8 cellular contexts compared by ENCODE assay signal in genomic region chr9:121074370-121075250, GRCh38. TPM values are rescaled to one million over a fixed set of nuclear protein-coding genes. Genes with fewer than 3 reads are reported as not detected.
DNase-seq lines count a peak whose midpoint lies in the region; ATAC-seq and FAIRE-seq lines count a peak whose summit lies in the region.

Gene CNTRL, plus strand, starts transcription at chr9:121074955. Its CDS starts 13,372 bp downstream, at chr9:121088327.

- no peaks in the 10 kb centered on the region for H3K36me3 ChIP-seq in GM23248 (ENCODE audit: low read depth)

- peak; percentile 90 for ATAC-seq in esophagus mucosa

- in situ Hi-C loops in GM23248 (cut with MboI): no loop called here

- H3K27me3 ChIP-seq in GM23248 (replicated peaks; ENCODE audit: insufficient read depth): no peaks in the 10 kb centered on the region

- peak within 1 kb of the TSS; percentile 93 for H3K9ac ChIP-seq in GM23248

- DNase-seq in DMS79 treated with DMSO at 0.1 percent for 48 hours (lab: John Stamatoyannopoulos, UW) (peak; percentile 90), GM23248 (peak; percentile 97), Kasumi-1 (lab: John Stamatoyannopoulos, UW) (peak; percentile 93 to 95), RCC 7860 (ENCODE audit: low spot score) (peak; percentile 81), myocyte (ENCODE audit: low read depth) (peak; percentile 89)
- DNase-seq in activated T-cell treated with anti-CD3 and anti-CD28 coated beads, Interleukin-2, amount 50 U/mL, for 48 hours: peak; percentile 95 to 97
- peak; percentile 71 to 82 for DNase-seq in stimulated activated CD8-positive, alpha-beta memory T cell treated with anti-CD3 and anti-CD28 coated beads, Interleukin-7, amount 100 ng/mL, for 4 hours (ENCODE audit: low read depth in 2 of 2)

- no peaks in the 10 kb centered on the region for H3K9me3 ChIP-seq in GM23248 (ENCODE audit: low read depth)

- FAIRE-seq in RCC 7860 (lab: Jason Lieb, UNC): no peak

- H3F3A ChIP-seq in GM23248 (ENCODE audit: insufficient read depth): peaks cover 38% of the 10 kb centered on the region

- H3K4me2 ChIP-seq in GM23248 (ENCODE audit: unreplicated experiment): peak within 1 kb of the TSS; percentile 90

- no peaks in the 10 kb centered on the region for H3K79me2 ChIP-seq in GM23248 (ENCODE audit: insufficient read depth)

- no peaks in the 10 kb centered on the region for H4K20me1 ChIP-seq in GM23248 (ENCODE audit: insufficient read depth)

- WGBS in GM23248 (ENCODE audit: low coverage in 1 of 2, low lambda C conversion rate in 2 of 2, missing lambda C conversion rate in 2 of 2), 2 experiments: 1% methylated on average over 57 to 76 of the region's 85 CpGs

- peak within 1 kb of the TSS; percentile 92 for H3K27ac ChIP-seq in GM23248

- H3K4me1 ChIP-seq in GM23248 (ENCODE audit: insufficient read depth): peaks cover 20% of the 10 kb centered on the region

- peak within 1 kb of the TSS; percentile 87 for H3K4me3 ChIP-seq in GM23248

- H2AFZ ChIP-seq in GM23248: peak within 1 kb of the TSS; percentile 91

- no peaks in the 10 kb centered on the region for H3K9me2 ChIP-seq in GM23248 (ENCODE audit: insufficient read depth)

RNA-seq across cellular contexts. Expression of gene CNTRL, which starts in this region (rescaled TPM):
- 6.3 and 7.3 TPM in 2 replicates for total RNA-seq in GM23248 (2014; rRNA removed; shearing (Covaris generic))
- polyA plus RNA-seq in GM23248 (2016; fragmentation: Nextera tagmentation; extraction: Ambion mirVana): 3.7 and 4.4 TPM in 2 replicates
- total RNA-seq in esophagus mucosa (7.2 TPM), myocyte (3.5 and 8.4 TPM in 2 replicates)
- 1.5 TPM for polyA plus RNA-seq in myocyte (2012)

Comparison
In these comparisons a context has a peak if more than half of its experiments do, and no peak if none do; other contexts are left out.
1. Peak in every context shown above with its lines: DNase-seq, ATAC-seq, H3K4me3 ChIP-seq and H3K27ac ChIP-seq.